In the genomic region with DNA sequence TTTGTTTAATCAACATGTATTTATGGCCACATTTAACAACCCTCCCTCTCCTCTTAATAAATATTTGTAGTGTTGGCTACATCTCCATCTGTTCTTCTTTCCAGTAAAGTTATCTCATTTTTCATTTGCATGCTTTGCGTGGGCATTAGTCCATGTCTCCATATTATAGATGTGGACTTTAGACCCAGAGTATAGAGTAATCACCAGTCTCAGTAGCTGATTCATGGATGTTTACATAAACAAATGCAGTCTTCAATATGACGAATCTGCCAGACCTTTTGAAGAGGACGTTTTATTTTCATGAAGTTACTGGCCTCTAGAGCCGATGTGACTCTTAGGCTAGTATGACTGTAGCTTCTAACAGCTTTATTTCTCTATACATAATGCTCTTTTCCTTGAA, we compare ENCODE assay signal across 13 cellular contexts.
"Had no signal": no experiment of that assay in that cellular context is flagged by ENCODE, and none has a peak within 500 bp of the region (broad histone marks: within the 10 kb centered on the region; RNA-seq: fewer than 3 reads in every experiment).

No MANE protein-coding gene starts in this region.

- H3K4me1 ChIP-seq: gastrocnemius medialis, heart left ventricle, lower lobe of right lung, neural progenitor cell, pancreas had no signal

- H3K27me3 ChIP-seq: gastrocnemius medialis, heart left ventricle, neural progenitor cell, pancreas had no signal

- H3K4me2 ChIP-seq: neural progenitor cell had no signal

- H3K36me3 ChIP-seq: gastrocnemius medialis, heart left ventricle, lower lobe of right lung, neural progenitor cell, pancreas, thoracic aorta had no signal

- H3K27ac Mint-ChIP-seq: activated T-helper 1 cell treated with anti-CD3 and anti-CD28 coated beads, Interleukin-12 subunit alpha, Interleukin-12 subunit beta, Interleukin-2, Interleukin-4 antibody, amounts not matched to agents 30 ng/mL and 10 ng/mL and 1 ng/mL, durations not matched to agents 14 hours and 24 hours and 36 hours; naive B cell; neural progenitor cell had no signal

- H3K4me1 Mint-ChIP-seq: naive B cell, neural progenitor cell had no signal

- ATAC-seq: gastrocnemius medialis, heart left ventricle, lower lobe of right lung, pancreas had no signal

- H3K36me3 Mint-ChIP-seq: naive B cell, neural progenitor cell had no signal

- H3K4me3 ChIP-seq: gastrocnemius medialis, heart left ventricle, lower lobe of right lung, neural progenitor cell, pancreas, thoracic aorta had no signal

- H2AFZ ChIP-seq: neural progenitor cell had no signal

- H3K27ac ChIP-seq: gastrocnemius medialis, heart left ventricle, lower lobe of right lung, neural progenitor cell, pancreas, thoracic aorta had no signal

- H3K27me3 Mint-ChIP-seq: naive B cell had no signal

- DNase-seq: activated CD4-positive, alpha-beta T cell treated with anti-CD3 and anti-CD28 coated beads, Interleukin-2, amount 50 U/mL, for 1 hour; activated CD4-positive, CD25-positive, alpha-beta regulatory T cell; dermis blood vessel endothelial cell; gastrocnemius medialis; heart left ventricle; lower lobe of right lung; naive B cell; pancreas; stimulated activated CD4-positive, alpha-beta T cell treated with anti-CD3 and anti-CD28 coated beads, Interleukin-12 subunit alpha, Interleukin-12 subunit beta, amount 100 ng/mL, for 4 hours; stimulated activated CD4-positive, alpha-beta T cell treated with anti-CD3 and anti-CD28 coated beads, Interleukin-2, amount 100 ng/mL, for 24 hours had no signal

- H3K4me3 Mint-ChIP-seq: activated T-helper 1 cell treated with anti-CD3 and anti-CD28 coated beads, Interleukin-12 subunit alpha, Interleukin-12 subunit beta, Interleukin-2, Interleukin-4 antibody, amounts not matched to agents 30 ng/mL and 10 ng/mL and 1 ng/mL, durations not matched to agents 14 hours and 24 hours and 36 hours; naive B cell; neural progenitor cell had no signal
